9 cellular contexts compared by ENCODE assay signal in the genomic region with DNA sequence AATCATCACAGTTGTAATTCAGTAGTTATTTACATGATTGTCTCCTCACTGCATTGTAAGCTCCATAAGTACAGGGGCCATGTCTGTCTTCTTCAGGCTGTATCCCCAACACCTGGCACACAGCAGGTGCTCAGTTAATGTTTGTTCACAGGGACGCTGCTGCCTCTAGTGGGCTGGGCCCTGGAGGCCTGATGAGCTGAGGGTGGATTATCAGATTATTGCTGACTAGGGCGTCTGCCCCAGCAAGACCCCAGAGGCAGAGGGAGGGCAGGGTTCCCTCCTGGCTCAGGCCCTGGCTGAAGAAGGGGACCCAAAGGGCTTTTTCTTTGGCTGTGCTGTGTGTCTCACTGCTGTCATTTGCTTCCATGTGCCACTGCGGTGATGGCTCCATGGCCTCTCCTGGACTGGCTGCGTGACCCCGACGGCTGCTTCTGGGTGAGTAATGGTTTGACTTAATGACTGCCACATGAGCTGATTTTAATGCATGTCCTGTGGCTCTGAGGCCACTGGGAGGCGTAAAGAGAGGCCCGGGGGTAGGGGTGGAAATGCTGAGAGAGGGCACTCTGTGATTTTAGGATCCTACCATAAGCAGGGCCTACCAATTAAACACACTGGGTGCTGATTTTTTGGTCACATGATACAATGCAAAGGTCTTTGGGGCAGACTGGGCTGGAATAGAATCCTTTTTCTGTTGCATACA. TPM values are rescaled to one million over a fixed set of nuclear protein-coding genes. Genes with fewer than 3 reads are reported as not detected.
A peak's percentile ranks its signal among the peaks of the same experiment; 100 is the strongest.
DNase-seq lines count a peak whose midpoint lies in the region; ATAC-seq and TF ChIP-seq lines count a peak whose summit lies in the region.
"Had no signal": no experiment of that assay in that cellular context is flagged by ENCODE, and none has a peak within 500 bp of the region (broad histone marks: within the 10 kb centered on the region; RNA-seq: fewer than 3 reads in every experiment).

No MANE protein-coding gene starts in this region.

- H3K36me3 Mint-ChIP-seq in chondrocyte (ENCODE audit: low read depth), result no peaks in the 10 kb centered on the region
- H3K36me3 Mint-ChIP-seq: natural killer cell had no signal

- H3K9me3 Mint-ChIP-seq in chondrocyte (ENCODE audit: low read depth), result no peaks in the 10 kb centered on the region
- H3K9me3 Mint-ChIP-seq: natural killer cell had no signal

- DNase-seq in activated CD4-positive, alpha-beta T cell treated with anti-CD3 and anti-CD28 coated beads for 48 hours, result peak; percentile 42
- DNase-seq in activated CD4-positive, alpha-beta T cell treated with anti-CD3 and anti-CD28 coated beads for 4 hours, result no peak
- DNase-seq in NCI-H82 (lab: John Stamatoyannopoulos, UW) (peak; percentile 86), chondrocyte (ENCODE audit: low spot score) (no peak), spleen (peak; percentile 51), T-helper 9 cell (no peak), ureter (ENCODE audit: low spot score) (no peak)
- DNase-seq: natural killer cell had no signal

- H3K36me3 ChIP-seq in spleen, result peaks cover 0 to 28% (median 3%) of the 10 kb centered on the region in 6 donors

- TF ChIP-seq POLR2A in spleen (IDR thresholded peaks at IDR 0.05), result no peak

- WGBS in spleen, 5 donors, result 83 to 90% (median 87%) methylated on average over 7 to 8 of the region's 8 CpGs

- peaks cover under 1 to 32% (median 19%) of the 10 kb centered on the region in 6 donors for H3K4me1 ChIP-seq in spleen

- H3K27me3 ChIP-seq in spleen (replicated peaks in 1 of 7), result no peaks in the 10 kb centered on the region

- no peak overlapping the region for H3K27ac Mint-ChIP-seq in chondrocyte (ENCODE audit: unreplicated experiment)
- H3K27ac Mint-ChIP-seq: natural killer cell had no signal

- H3K4me1 Mint-ChIP-seq in chondrocyte (ENCODE audit: low read depth), result peaks cover 3% of the 10 kb centered on the region

- no peaks in the 10 kb centered on the region for H3K9me3 ChIP-seq in spleen

- no peaks in the 10 kb centered on the region for H3K27me3 Mint-ChIP-seq in chondrocyte (ENCODE audit: low read depth)

- ATAC-seq in GM21528 (IDR thresholded peaks at IDR 0.05; ENCODE audit: low FRiP score, unreplicated experiment), result no peak

- intact Hi-C loops in spleen (cut with DNase I; ENCODE audit: low total_unique reads), result no loop called here

- no peak overlapping the region for H3K4me3 ChIP-seq in spleen

- no peak overlapping the region for H3K4me3 Mint-ChIP-seq in chondrocyte (ENCODE audit: unreplicated experiment)
- H3K4me3 Mint-ChIP-seq: natural killer cell had no signal

- peak; percentile 75 for TF ChIP-seq CTCF in chondrocyte (IDR thresholded peaks at IDR 0.05)
- TF ChIP-seq CTCF in spleen (IDR thresholded peaks at IDR 0.05 in 8 of 11, conservative IDR thresholded peaks at IDR 0.05 in 3 of 11), result peak in 2 of 11 experiments; percentile 14 to 15

- H3K27ac ChIP-seq in spleen, result no peak overlapping the region

RNA-seq across cellular contexts. Expression of a gene that starts 20.8 kb away (rescaled TPM):
- total RNA-seq in chondrocyte (11.5 to 18.3 TPM (median 17.7 TPM) in 3 replicates), spleen (100 to 1,000 TPM in 1 of 7 donors, 10 to 100 TPM in 6; 53.6 to 156 (median 82.3) TPM), ureter (109 TPM)
- 10 to 100 TPM in 1 of 3 donors, 1 to 10 TPM in 2; 6.3 to 14.8 (median 8.7) TPM for polyA plus RNA-seq in spleen

Comparison
In these comparisons a context has a peak if more than half of its experiments do, and no peak if none do; other contexts are left out.
1. DNase-seq: peak in activated CD4-positive, alpha-beta T cell treated with anti-CD3 and anti-CD28 coated beads for 48 hours (single experiment), NCI-H82 (single experiment) and spleen (single experiment); none in activated CD4-positive, alpha-beta T cell treated with anti-CD3 and anti-CD28 coated beads for 4 hours (0 of 2), chondrocyte (single experiment), T-helper 9 cell (single experiment) and ureter (single experiment).